ENCODE assay signal across 21 cellular contexts in genomic region chr5:135832941-135833340, GRCh38. TPM values are rescaled to one million over a fixed set of nuclear protein-coding genes. Genes with fewer than 3 reads are reported as not detected.
"Had no signal": no experiment of that assay in that cellular context is flagged by ENCODE, and none has a peak within 500 bp of the region (broad histone marks: within the 10 kb centered on the region; RNA-seq: fewer than 3 reads in every experiment).

No MANE protein-coding gene starts in this region.

- H3K27ac ChIP-seq: epithelial cell of prostate, esophagus squamous epithelium, pancreas, prostate gland, right atrium auricular region, stomach, thyroid gland, upper lobe of right lung had no signal

- ATAC-seq: activated CD8-positive, alpha-beta T cell treated with anti-CD3 and anti-CD28 coated beads, Interleukin-2, amount 10 ng/mL, durations not matched to agents 7 days and 5 days; activated naive CD8-positive, alpha-beta T cell treated with anti-CD3 and anti-CD28 coated beads, Interleukin-2, amount 50 U/mL, for 24 hours; naive thymus-derived CD4-positive, alpha-beta T cell; pancreas; stimulated activated naive B cell treated with anti-CD40 and anti-IgM and Interleukin-4, amounts not matched to agents 10 μg/mL and 1 μg/mL and 100 μg/mL, for 72 hours; upper lobe of right lung had no signal

- H3K4me3 ChIP-seq: esophagus squamous epithelium, pancreas, prostate gland, right atrium auricular region, smooth muscle cell, stomach, thyroid gland, upper lobe of right lung had no signal

- DNase-seq: activated CD4-positive, alpha-beta T cell treated with anti-CD3 and anti-CD28 coated beads, Interleukin-2, amount 10 ng/mL, durations not matched to agents 7 days and 5 days; activated CD4-positive, CD25-positive, alpha-beta regulatory T cell treated with anti-CD3 and anti-CD28 coated beads, Interleukin-2, amount 50 U/mL, for 72 hours; activated CD8-positive, alpha-beta T cell treated with anti-CD3 and anti-CD28 coated beads, Interleukin-2, amount 10 ng/mL, durations not matched to agents 7 days and 5 days; activated naive CD8-positive, alpha-beta T cell treated with anti-CD3 and anti-CD28 coated beads, Interleukin-2, amount 50 U/mL, for 24 hours; activated T-cell treated with anti-CD3 and anti-CD28 coated beads, Interleukin-2, amount 50 U/mL, for 24 hours; effector CD4-positive, alpha-beta T cell; esophagus squamous epithelium; foreskin melanocyte; midbrain; pancreas; stimulated activated CD4-positive, alpha-beta T cell treated with anti-CD3 and anti-CD28 coated beads, Interleukin-15, amount 100 ng/mL, for 24 hours; stimulated activated naive B cell treated with anti-CD40 and anti-IgM and Interleukin-4, amounts not matched to agents 10 μg/mL and 1 μg/mL and 100 μg/mL, for 72 hours; stomach; thyroid gland; upper lobe of right lung had no signal

- H3K9me3 ChIP-seq: esophagus squamous epithelium, pancreas, prostate gland, right atrium auricular region, stomach, thyroid gland, upper lobe of right lung had no signal

- H3K4me1 ChIP-seq: pancreas, prostate gland, upper lobe of right lung had no signal

- H3K36me3 ChIP-seq: esophagus squamous epithelium, pancreas, prostate gland, right atrium auricular region, stomach, thyroid gland, upper lobe of right lung had no signal

- H3K27me3 ChIP-seq: pancreas, right atrium auricular region had no signal

RNA-seq across cellular contexts. Expression of gene SLC25A48, which starts 1.5 kb away (rescaled TPM):
- total RNA-seq: activated CD4-positive, alpha-beta T cell treated with anti-CD3 and anti-CD28 coated beads, Interleukin-2, amount 10 ng/mL, durations not matched to agents 7 days and 5 days; activated CD8-positive, alpha-beta T cell treated with anti-CD3 and anti-CD28 coated beads, Interleukin-2, amount 10 ng/mL, durations not matched to agents 7 days and 5 days; naive thymus-derived CD4-positive, alpha-beta T cell; right atrium auricular region; T-helper 1 cell treated with Interleukin-12 subunit alpha and Interleukin-12 subunit beta and Interleukin-4 antibody, amounts not matched to agents 30 ng/mL and 1 ng/mL, for 36 hours; upper lobe of right lung had no signal
- polyA plus RNA-seq: naive thymus-derived CD4-positive, alpha-beta T cell had no signal
